Comparison of ENCODE assay signal across 28 cellular contexts in the genomic region with DNA sequence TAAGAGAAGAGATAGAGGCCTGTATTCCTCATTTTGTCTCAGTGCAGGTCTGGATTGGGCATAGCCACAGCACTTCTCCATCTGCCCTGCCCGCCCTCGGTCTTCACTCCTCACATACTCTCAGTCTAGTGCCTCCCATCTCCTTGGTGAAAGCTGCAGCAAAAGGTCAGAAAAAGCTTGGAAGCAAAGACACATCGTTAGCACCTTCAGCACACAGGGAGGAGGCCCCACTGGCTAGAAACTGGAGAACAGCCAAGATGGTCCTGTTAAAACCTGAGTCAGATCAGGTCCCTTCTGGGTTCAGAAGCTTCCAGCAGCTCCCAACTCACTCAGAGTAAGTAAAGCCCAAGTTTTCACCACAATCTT. TPM values are rescaled to one million over a fixed set of nuclear protein-coding genes. Genes with fewer than 3 reads are reported as not detected.
DNase-seq lines count a peak whose midpoint lies in the region; ATAC-seq, FAIRE-seq and TF ChIP-seq lines count a peak whose summit lies in the region.
"Had no signal": no experiment of that assay in that cellular context is flagged by ENCODE, and none has a peak within 500 bp of the region (broad histone marks: within the 10 kb centered on the region; RNA-seq: fewer than 3 reads in every experiment).

No MANE protein-coding gene starts in this region.

- no peaks in the 10 kb centered on the region for H4K20me1 ChIP-seq in HepG2 (ENCODE audit: insufficient read depth, low read length)
- no peaks in the 10 kb centered on the region for H4K20me1 ChIP-seq in mammary epithelial cell (ENCODE audit: insufficient read depth, low read length)

- dilution Hi-C loops in mammary epithelial cell (cut with HindIII; ENCODE audit: low sequenced_read_pairs), result no loop called here

- ATAC-seq in HepG2, result no peak
- ATAC-seq in aorta (ENCODE audit: low FRiP score), result no peak
- ATAC-seq: activated T-cell treated with anti-CD3 and anti-CD28 coated beads, Interleukin-2, amount 50 U/mL, for 4 hours; foreskin keratinocyte; stimulated activated naive B cell treated with anti-CD40 and anti-IgM and Interleukin-4, amounts not matched to agents 10 μg/mL and 1 μg/mL and 100 μg/mL, for 72 hours had no signal

- CTCF ChIA-PET in HepG2 (lab: Yijun Ruan, JAX; ENCODE audit: low intra/inter-chr PET ratio, low total read pairs) (no interaction called here), mammary epithelial cell (lab: Charles Lee; ENCODE audit: low non-redundant PET) (no interaction called here)

- H3K36me3 ChIP-seq in liver (ENCODE audit: control insufficient read depth in 4 of 4, insufficient read depth in 3 of 4, low read depth in 1 of 4, low read length in 3 of 4), result no peaks in the 10 kb centered on the region
- H3K36me3 ChIP-seq in HepG2 (replicated peaks in 1 of 2; ENCODE audit: control insufficient read depth in 1 of 2, insufficient read depth in 2 of 2, low read length in 2 of 2), result no peaks in the 10 kb centered on the region
- no peaks in the 10 kb centered on the region for H3K36me3 ChIP-seq in aorta (ENCODE audit: control insufficient read depth in 1 of 2, insufficient read depth in 2 of 2, low read length in 1 of 2)
- H3K36me3 ChIP-seq in mammary epithelial cell (ENCODE audit: insufficient read depth, low read length), result no peaks in the 10 kb centered on the region

- H3K27me3 Mint-ChIP-seq in chondrocyte (ENCODE audit: low read depth) (peaks cover 42% of the 10 kb centered on the region), nephron (ENCODE audit: low read depth) (peaks cover 56% of the 10 kb centered on the region)

- no peaks in the 10 kb centered on the region for H3K79me2 ChIP-seq in HepG2 (ENCODE audit: insufficient read depth, low read length)
- no peaks in the 10 kb centered on the region for H3K79me2 ChIP-seq in mammary epithelial cell (ENCODE audit: insufficient read depth, low read length)

- DNase-seq in HepG2 (ENCODE audit: low spot score), result no peak
- peak; percentile 28 for DNase-seq in chondrocyte (ENCODE audit: low spot score)
- peak; percentile 21 to 30 for DNase-seq in aorta
- DNase-seq in NCI-H187 treated with DMSO at 0.1 percent for 48 hours (lab: John Stamatoyannopoulos, UW), result no peak
- DNase-seq in mammary epithelial cell, result no peak
- DNase-seq in D341Med (ENCODE audit: low spot score), result no peak
- DNase-seq: activated naive CD4-positive, alpha-beta T cell treated with anti-CD3 and anti-CD28 coated beads, Interleukin-2, amount 50 U/mL, for 16 hours; activated T-cell treated with anti-CD3 and anti-CD28 coated beads, Interleukin-2, amount 50 U/mL, for 4 hours; effector CD4-positive, alpha-beta T cell; foreskin keratinocyte; GDM1; Kasumi-1; NCI-H1048; NCI-H1930; OCI-M1; SHP77 treated with DMSO at 0.1 percent for 48 hours; stimulated activated naive B cell treated with anti-CD40 and anti-IgM and Interleukin-4, amounts not matched to agents 10 μg/mL and 1 μg/mL and 100 μg/mL, for 72 hours; testis had no signal

- no peak for TF ChIP-seq POLR2A in HepG2 (IDR thresholded peaks at IDR 0.05; ENCODE audit: insufficient read depth in 1 of 2, low read depth in 2 of 2, low read length in 2 of 2)

- no peak overlapping the region for H3K4me3 ChIP-seq in liver (ENCODE audit: low read depth in 1 of 3, low read length in 3 of 3)
- H3K4me3 ChIP-seq in HepG2 (replicated peaks in 1 of 3; ENCODE audit: insufficient read depth in 1 of 3, low read depth in 2 of 3, low read length in 3 of 3), result no peak overlapping the region
- no peak overlapping the region for H3K4me3 ChIP-seq in aorta (ENCODE audit: low read length in 2 of 2)
- H3K4me3 ChIP-seq in mammary epithelial cell (replicated peaks in 1 of 3; ENCODE audit: insufficient read depth in 1 of 3, low read depth in 2 of 3, low read length in 3 of 3), result no peak overlapping the region
- H3K4me3 ChIP-seq: testis had no signal

- TF ChIP-seq EP300 in HepG2 (IDR thresholded peaks at IDR 0.05; ENCODE audit: low read depth in 2 of 2, low read length in 2 of 2) (no peak), HepG2 (CRISPR knock-in tag; IDR thresholded peaks at IDR 0.05; ENCODE audit: borderline replicate concordance) (no peak)

- no peak for FAIRE-seq in HepG2 (lab: Jason Lieb, UNC)
- FAIRE-seq: GM18507, islet of Langerhans, TTC549 had no signal

- H3K27me3 ChIP-seq in liver (ENCODE audit: control insufficient read depth in 4 of 4, insufficient read depth in 4 of 4, low read length in 3 of 4) (no peaks in the 10 kb centered on the region), HepG2 (ENCODE audit: control insufficient read depth in 1 of 2, insufficient read depth in 2 of 2, low read length in 2 of 2) (peaks cover 7 to 36% of the 10 kb centered on the region in 2 experiments; a peak in 4 of 5 replicates), aorta (ENCODE audit: control insufficient read depth in 1 of 2, insufficient read depth in 2 of 2, low read length in 1 of 2) (no peaks in the 10 kb centered on the region), mammary epithelial cell (ENCODE audit: insufficient read depth, low read length) (peaks cover 10% of the 10 kb centered on the region)
- H3K27me3 ChIP-seq: testis had no signal

- WGBS in liver, result 90% methylated on average over 3 of the region's 3 CpGs
- WGBS in HepG2 (ENCODE audit: low lambda C conversion rate), result 37% methylated on average over 3 of the region's 3 CpGs
- WGBS in aorta, 2 donors, result 91 to 92% methylated on average over 3 of the region's 3 CpGs
- WGBS in mammary epithelial cell (ENCODE audit: low coverage, missing lambda C conversion rate), result 92% methylated on average over 3 of the region's 3 CpGs

- in situ Hi-C loops in HepG2 (cut with HindIII; ENCODE audit: extremely low pct_ligation_motif_present, low pct_unique_long_range_greater_than_20kb) (loop anchor here (5.0 to 25.0 kb wide), 2 partner anchors 91 to 221 kb away; no protein-coding TSS in a partner anchor), mammary epithelial cell (cut with MboI; ENCODE audit: low sequenced_read_pairs in 2 of 2) (no loop called here)

- POLR2A ChIA-PET in HepG2 (lab: Yijun Ruan, JAX), result no interaction called here

- TF ChIP-seq CTCF in liver (IDR thresholded peaks at IDR 0.05; ENCODE audit: low read depth, low read length, missing input control), result no peak
- TF ChIP-seq CTCF in HepG2 (CRISPR knock-in tag; IDR thresholded peaks at IDR 0.05), result no peak
- TF ChIP-seq CTCF in chondrocyte (IDR thresholded peaks at IDR 0.05), result no peak
- TF ChIP-seq CTCF in nephron (IDR thresholded peaks at IDR 0.05; ENCODE audit: unreplicated experiment in 3 of 3), result no peak
- TF ChIP-seq CTCF in mammary epithelial cell (conservative IDR thresholded peaks at IDR 0.05 in 1 of 2, IDR thresholded peaks at IDR 0.05 in 1 of 2; ENCODE audit: extremely low read depth in 1 of 2, insufficient read depth in 1 of 2, low read depth in 1 of 2, low read length in 2 of 2), result no peak

- H3K36me3 Mint-ChIP-seq in chondrocyte (ENCODE audit: low read depth) (no peaks in the 10 kb centered on the region), nephron (ENCODE audit: low read depth) (no peaks in the 10 kb centered on the region)
- H3K36me3 Mint-ChIP-seq: stimulated activated naive B cell treated with anti-CD40 and anti-IgM and Interleukin-4, amounts not matched to agents 10 μg/mL and 1 μg/mL and 100 μg/mL, for 72 hours had no signal

- H3K4me1 ChIP-seq in liver (ENCODE audit: control insufficient read depth in 4 of 4, insufficient read depth in 4 of 4, low read length in 3 of 4), result peaks cover 10 to 38% (median 29%) of the 10 kb centered on the region in 4 donors
- H3K4me1 ChIP-seq in HepG2 (ENCODE audit: insufficient read depth, low read length), result peaks cover 29% of the 10 kb centered on the region
- H3K4me1 ChIP-seq in aorta (ENCODE audit: control insufficient read depth in 1 of 2, insufficient read depth in 2 of 2, low read length in 2 of 2), result peaks cover 2 to 3% of the 10 kb centered on the region in 2 donors
- H3K4me1 ChIP-seq in mammary epithelial cell (ENCODE audit: insufficient read depth, low read length), result peaks cover 18% of the 10 kb centered on the region
- H3K4me1 ChIP-seq: foreskin keratinocyte had no signal

- no peak for TF ChIP-seq RAD21 in liver (IDR thresholded peaks at IDR 0.05)
- TF ChIP-seq RAD21 in HepG2 (CRISPR knock-in tag; IDR thresholded peaks at IDR 0.05), result no peak

- peak overlapping the region in 1 of 2 donors; percentile 26 for H3K9ac ChIP-seq in liver (ENCODE audit: low read depth in 1 of 2, low read length in 2 of 2)
- no peak overlapping the region for H3K9ac ChIP-seq in HepG2 (ENCODE audit: insufficient read depth, low read depth, low read length)
- no peak overlapping the region for H3K9ac ChIP-seq in mammary epithelial cell (ENCODE audit: insufficient read depth, low read length)

- H3K27ac Mint-ChIP-seq in chondrocyte (ENCODE audit: unreplicated experiment) (no peak overlapping the region), nephron (no peak overlapping the region)

- H3K9me3 ChIP-seq in liver (ENCODE audit: control insufficient read depth in 4 of 4, low read length in 3 of 4), result no peaks in the 10 kb centered on the region
- no peaks in the 10 kb centered on the region for H3K9me3 ChIP-seq in HepG2 (ENCODE audit: low read length)
- no peaks in the 10 kb centered on the region for H3K9me3 ChIP-seq in aorta (ENCODE audit: control insufficient read depth, low read length)
- H3K9me3 ChIP-seq in mammary epithelial cell (replicated peaks; ENCODE audit: insufficient read depth, low read length), result no peaks in the 10 kb centered on the region
- H3K9me3 ChIP-seq: testis had no signal

- no TSS peak for BruUV-seq in HepG2 (replicated peaks; lab: Mats Ljungman, UMichigan)
- BruUV-seq in mammary epithelial cell (replicated peaks; lab: Mats Ljungman, UMichigan), result no TSS peak

- H3K9me3 Mint-ChIP-seq in chondrocyte (ENCODE audit: low read depth), result no peaks in the 10 kb centered on the region
- H3K9me3 Mint-ChIP-seq in nephron, result no peaks in the 10 kb centered on the region
- H3K9me3 Mint-ChIP-seq: activated T-cell treated with anti-CD3 and anti-CD28 coated beads, Interleukin-2, amount 50 U/mL, for 4 hours; stimulated activated naive B cell treated with anti-CD40 and anti-IgM and Interleukin-4, amounts not matched to agents 10 μg/mL and 1 μg/mL and 100 μg/mL, for 72 hours had no signal

- H3K4me2 ChIP-seq in HepG2 (ENCODE audit: low read depth, low read length) (no peak overlapping the region), mammary epithelial cell (ENCODE audit: insufficient read depth, low read depth, low read length) (no peak overlapping the region)

- intact Hi-C loops in HepG2 (cut with micrococcal nuclease; ENCODE audit: unreplicated experiment), result no loop called here
- intact Hi-C loops in aorta (cut with DNase I), result loop anchor here in 1 of 2 donors (5.0 kb wide), 3 partner anchors 56 to 146 kb away; no protein-coding TSS in a partner anchor
- intact Hi-C loops in mammary epithelial cell (cut with micrococcal nuclease), result loop anchor here (5.0 kb wide), 2 partner anchors 76 to 91 kb away; no protein-coding TSS in a partner anchor

- peaks cover 20% of the 10 kb centered on the region for H3K4me1 Mint-ChIP-seq in chondrocyte (ENCODE audit: low read depth)
- peaks cover 6% of the 10 kb centered on the region for H3K4me1 Mint-ChIP-seq in nephron

- H2AFZ ChIP-seq in HepG2 (ENCODE audit: low read length) (no peak overlapping the region), mammary epithelial cell (ENCODE audit: low read depth, low read length) (no peak overlapping the region)

- H3K27ac ChIP-seq in liver (ENCODE audit: low read depth in 1 of 2, low read length in 2 of 2) (peak overlapping the region; percentile 82 to 94), HepG2 (ENCODE audit: extremely low read length, insufficient read depth, low read length) (no peak overlapping the region), aorta (ENCODE audit: low read depth in 1 of 2, low read length in 2 of 2) (no peak overlapping the region), mammary epithelial cell (ENCODE audit: insufficient read depth, low read depth, low read length) (no peak overlapping the region)
- H3K27ac ChIP-seq: foreskin keratinocyte, testis had no signal

- H3K4me3 Mint-ChIP-seq in chondrocyte (ENCODE audit: unreplicated experiment), result no peak overlapping the region
- peak overlapping the region; percentile 44 to 66 (median 48) for H3K4me3 Mint-ChIP-seq in nephron

RNA-seq across cellular contexts. Expression of a gene that starts 1.6 kb away (rescaled TPM):
- total RNA-seq in liver, result 100 to 1,000 TPM in 1 of 2 donors, 10 to 100 TPM in 1; 21.4 to 103 TPM
- 10 to 100 TPM; 27.6 to 71.0 TPM for polyA plus RNA-seq in liver
- total RNA-seq in HepG2 (2016; rRNA removed; fragmentation: Illumina TruSeq; extraction: Trizol), result 5.4 and 7.8 TPM in 2 replicates
- total RNA-seq in HepG2 (2016; cell fraction: cytosol; rRNA removed; fragmentation: Illumina TruSeq; extraction: Trizol; ENCODE audit: low read depth), result 1.1 and 1.4 TPM in 2 replicates
- 5.0 and 8.2 TPM in 2 replicates for total RNA-seq in HepG2 (2016; cell fraction: insoluble cytoplasmic fraction; rRNA removed; fragmentation: Illumina TruSeq; extraction: Trizol)
- total RNA-seq in HepG2 (2016; cell fraction: membrane; rRNA removed; fragmentation: Illumina TruSeq; extraction: Trizol), result 3.1 and 3.8 TPM in 2 replicates
- total RNA-seq in HepG2 (2016; cell fraction: nucleus; rRNA removed; fragmentation: Illumina TruSeq; extraction: Trizol), result 6.2 and 8.6 TPM in 2 replicates
- 5.3 and 7.1 TPM in 2 replicates for polyA plus RNA-seq in HepG2 (2011; rRNA removed)
- polyA plus RNA-seq in HepG2 (2011; cell fraction: cytosol; rRNA removed), result 3.5 and 8.6 TPM in 2 replicates
- polyA plus RNA-seq in HepG2 (2011; cell fraction: nucleus; rRNA removed), result 10.1 and 15.9 TPM in 2 replicates
- 3.1 and 3.5 TPM in 2 replicates for polyA plus RNA-seq in HepG2 (2012)
- 0.46 and 0.59 TPM in 2 replicates for polyA plus RNA-seq in HepG2 (2016; cell fraction: cytosol; fragmentation: Illumina TruSeq; extraction: Trizol; ENCODE audit: low read depth)
- 5.6 and 7.2 TPM in 2 replicates for polyA plus RNA-seq in HepG2 (2016; cell fraction: insoluble cytoplasmic fraction; fragmentation: Illumina TruSeq; extraction: Trizol; ENCODE audit: low read depth)
- polyA plus RNA-seq in HepG2 (2016; cell fraction: membrane; fragmentation: Illumina TruSeq; extraction: Trizol; ENCODE audit: low read depth), result 1.9 and 2.3 TPM in 2 replicates
- 11.1 and 14.2 TPM in 2 replicates for polyA plus RNA-seq in HepG2 (2016; cell fraction: nucleus; fragmentation: Illumina TruSeq; extraction: Trizol; ENCODE audit: insufficient read depth, low read depth)
- polyA minus RNA-seq in HepG2 (2011; rRNA and poly(A)+ RNA removed; ENCODE audit: low replicate concordance), result 0.09 and 16.6 TPM in 2 replicates
- 3.5 and 3.9 TPM in 2 replicates for polyA minus RNA-seq in HepG2 (2011; cell fraction: cytosol; rRNA and poly(A)+ RNA removed)
- 9.2 and 10.2 TPM in 2 replicates for polyA minus RNA-seq in HepG2 (2011; cell fraction: nucleus; rRNA and poly(A)+ RNA removed)
- total RNA-seq in chondrocyte, result 0.41 to 1.8 TPM (median 1.3 TPM) in 3 replicates
- total RNA-seq in aorta, result 10 to 100 TPM in 1 of 2 donors, 1 to 10 TPM in 1; 8.5 to 39.9 TPM
- 10 to 100 TPM; 23.7 to 43.9 TPM for polyA plus RNA-seq in aorta
- under 1 TPM; 0.17 to 0.61 TPM for total RNA-seq in mammary epithelial cell
- 0.05 TPM for polyA plus RNA-seq in mammary epithelial cell
- polyA minus RNA-seq in mammary epithelial cell, result not detected
- polyA plus RNA-seq: foreskin keratinocyte had no signal

RNA-seq across cellular contexts. Expression of a gene that starts 35.9 kb away (rescaled TPM):
- total RNA-seq in liver (not detected), HepG2 (2016; rRNA removed; fragmentation: Illumina TruSeq; extraction: Trizol) (0.36 TPM in 1 of 2 replicates, not detected in the other), chondrocyte (not detected in 3 replicates), aorta (not detected), mammary epithelial cell (not detected)
- polyA plus RNA-seq in liver (not detected), HepG2 (2011; rRNA removed) (0.32 and 0.63 TPM in 2 replicates), aorta (not detected), mammary epithelial cell (not detected)
- not detected in 2 replicates for total RNA-seq in HepG2 (2016; cell fraction: cytosol; rRNA removed; fragmentation: Illumina TruSeq; extraction: Trizol; ENCODE audit: low read depth)
- total RNA-seq in HepG2 (2016; cell fraction: insoluble cytoplasmic fraction; rRNA removed; fragmentation: Illumina TruSeq; extraction: Trizol), result 0.43 TPM in 1 of 2 replicates, not detected in the other
- total RNA-seq in HepG2 (2016; cell fraction: membrane; rRNA removed; fragmentation: Illumina TruSeq; extraction: Trizol), result not detected in 2 replicates
- not detected in 2 replicates for total RNA-seq in HepG2 (2016; cell fraction: nucleus; rRNA removed; fragmentation: Illumina TruSeq; extraction: Trizol)
- polyA plus RNA-seq in HepG2 (2011; cell fraction: cytosol; rRNA removed), result 0.58 and 0.59 TPM in 2 replicates
- polyA plus RNA-seq in HepG2 (2011; cell fraction: nucleus; rRNA removed), result 0.42 and 0.63 TPM in 2 replicates
- 0.09 and 1.1 TPM in 2 replicates for polyA plus RNA-seq in HepG2 (2012)
- not detected in 2 replicates for polyA plus RNA-seq in HepG2 (2016; cell fraction: cytosol; fragmentation: Illumina TruSeq; extraction: Trizol; ENCODE audit: low read depth)
- 0.30 TPM in 1 of 2 replicates, not detected in the other for polyA plus RNA-seq in HepG2 (2016; cell fraction: insoluble cytoplasmic fraction; fragmentation: Illumina TruSeq; extraction: Trizol; ENCODE audit: low read depth)
- not detected in 2 replicates for polyA plus RNA-seq in HepG2 (2016; cell fraction: membrane; fragmentation: Illumina TruSeq; extraction: Trizol; ENCODE audit: low read depth)
- not detected in 2 replicates for polyA plus RNA-seq in HepG2 (2016; cell fraction: nucleus; fragmentation: Illumina TruSeq; extraction: Trizol; ENCODE audit: insufficient read depth, low read depth)
- 0.12 TPM in 1 of 2 replicates, not detected in the other for polyA minus RNA-seq in HepG2 (2011; rRNA and poly(A)+ RNA removed; ENCODE audit: low replicate concordance)
- polyA minus RNA-seq in HepG2 (2011; cell fraction: cytosol; rRNA and poly(A)+ RNA removed), result 1.1 TPM in 1 of 2 replicates, not detected in the other
- polyA minus RNA-seq in HepG2 (2011; cell fraction: nucleus; rRNA and poly(A)+ RNA removed), result not detected in 2 replicates
- not detected for polyA minus RNA-seq in mammary epithelial cell
- total RNA-seq: activated CD8-positive, alpha-beta memory T cell treated with anti-CD3 and anti-CD28 coated beads for 36 hours; activated T-cell treated with anti-CD3 and anti-CD28 coated beads, Interleukin-2, amount 50 U/mL, for 4 hours; foreskin keratinocyte; HT1080; lung microvascular endothelial cell; skeletal muscle tissue had no signal
- polyA plus RNA-seq: esophagus, foreskin keratinocyte had no signal

Comparison
In these comparisons a context has a peak if more than half of its experiments do, and no peak if none do; other contexts are left out.
1. H3K27ac ChIP-seq: peak in liver (2 of 2); none in HepG2 (single experiment), aorta (0 of 2) and mammary epithelial cell (single experiment).
2. DNase-seq: peak in chondrocyte (single experiment) and aorta (2 of 2); none in HepG2 (single experiment), NCI-H187 treated with DMSO at 0.1 percent for 48 hours (single experiment), mammary epithelial cell (single experiment) and D341Med (single experiment).